Comparison of ENCODE assay signal across 8 cellular contexts in genomic region chr19:12884926-12885748, GRCh38. TPM values are rescaled to one million over a fixed set of nuclear protein-coding genes. Genes with fewer than 3 reads are reported as not detected.
DNase-seq lines count a peak whose midpoint lies in the region; ATAC-seq and TF ChIP-seq lines count a peak whose summit lies in the region.

No MANE protein-coding gene starts in this region.

- peaks cover 34% of the 10 kb centered on the region for H3K4me1 Mint-ChIP-seq in activated T-cell treated with anti-CD3 and anti-CD28 coated beads, Interleukin-2, amount 50 U/mL, for 24 hours (ENCODE audit: low read depth)

- H3K79me2 ChIP-seq in fibroblast of lung (ENCODE audit: control insufficient read depth, insufficient read depth, low read length), result no peaks in the 10 kb centered on the region
- no peaks in the 10 kb centered on the region for H3K79me2 ChIP-seq in neural cell (replicated peaks; ENCODE audit: insufficient read depth, low read length)

- no peaks in the 10 kb centered on the region for H3K27me3 Mint-ChIP-seq in activated T-cell treated with anti-CD3 and anti-CD28 coated beads, Interleukin-2, amount 50 U/mL, for 24 hours

- DNase-seq in AG20443 (ENCODE audit: low spot score) (peak; percentile 78), HEK293T (ENCODE audit: extremely low spot score) (peak; percentile 42), NOMO-1 treated with DMSO at 0.1 percent for 48 hours (lab: John Stamatoyannopoulos, UW; ENCODE audit: unreplicated experiment) (peak; percentile 58), fibroblast of lung (ENCODE audit: low read depth in 2 of 2) (peak; percentile 43 to 46), stomach (peak; percentile 95)
- peak; percentile 93 for DNase-seq in activated T-cell treated with anti-CD3 and anti-CD28 coated beads, Interleukin-2, amount 50 U/mL, for 24 hours

- H3K4me2 ChIP-seq in fibroblast of lung (ENCODE audit: extremely low read depth, insufficient read depth, low read length), result peak overlapping the region; percentile 25
- no peak overlapping the region for H3K4me2 ChIP-seq in neural cell (ENCODE audit: low read length)

- peak overlapping the region; percentile 86 for H3K27ac Mint-ChIP-seq in activated T-cell treated with anti-CD3 and anti-CD28 coated beads, Interleukin-2, amount 50 U/mL, for 24 hours

- H3K9me2 ChIP-seq in neural cell (ENCODE audit: insufficient read depth, low read length), result no peaks in the 10 kb centered on the region

- intact Hi-C loops in stomach (cut with DNase I; ENCODE audit: low total_unique reads), result loop anchor here (10.0 kb wide), 1 partner anchor 50 kb away; the partner anchor contains the start of genes CALR and FARSA

- peak overlapping the region; percentile 82 for H3K4me3 Mint-ChIP-seq in activated T-cell treated with anti-CD3 and anti-CD28 coated beads, Interleukin-2, amount 50 U/mL, for 24 hours

- H3K9me3 Mint-ChIP-seq in activated T-cell treated with anti-CD3 and anti-CD28 coated beads, Interleukin-2, amount 50 U/mL, for 24 hours, result peaks cover 2% of the 10 kb centered on the region

- H2AFZ ChIP-seq in fibroblast of lung (ENCODE audit: low read length) (no peak overlapping the region), neural cell (ENCODE audit: low read depth, low read length) (no peak overlapping the region)

- peaks cover 2% of the 10 kb centered on the region for H3K36me3 Mint-ChIP-seq in activated T-cell treated with anti-CD3 and anti-CD28 coated beads, Interleukin-2, amount 50 U/mL, for 24 hours (ENCODE audit: low read depth)

- ATAC-seq in HG02852 (IDR thresholded peaks at IDR 0.05; ENCODE audit: unreplicated experiment), result no peak

- TF ChIP-seq RAD21 in neural cell (conservative IDR thresholded peaks at IDR 0.05), result no peak

- H3K4me3 ChIP-seq in fibroblast of lung (replicated peaks in 1 of 4; ENCODE audit: control extremely low read depth in 1 of 4, insufficient read depth in 1 of 4, low read depth in 3 of 4, low read length in 4 of 4) (peak overlapping the region in 1 of 4 experiments; percentile 36), neural cell (ENCODE audit: low read length) (peak overlapping the region; percentile 67), stomach (peak overlapping the region; percentile 46 to 59 (median 53))

- 3 to 11% (median 4%) methylated on average over 28 to 73 of the region's 73 CpGs for WGBS in stomach, 5 donors

- no peaks in the 10 kb centered on the region for H3K36me3 ChIP-seq in fibroblast of lung (ENCODE audit: control insufficient read depth, insufficient read depth, low read length)
- no peaks in the 10 kb centered on the region for H3K36me3 ChIP-seq in neural cell (ENCODE audit: insufficient read depth, low read length)
- H3K36me3 ChIP-seq in stomach, result no peaks in the 10 kb centered on the region

- H3K9ac ChIP-seq in fibroblast of lung (ENCODE audit: insufficient read depth, low read length), result no peak overlapping the region
- H3K9ac ChIP-seq in neural cell (ENCODE audit: low read length), result peak overlapping the region; percentile 44

- CTCF ChIA-PET in HEK293T (lab: Yijun Ruan, JAX), result no interaction called here

- POLR2A ChIA-PET in HEK293T (lab: Yijun Ruan, JAX), result interaction anchor here (1.6 kb wide), 1 partner anchor 28 kb away, joined by 4 read pairs; no protein-coding TSS in a partner anchor

- H3K27me3 ChIP-seq in fibroblast of lung (ENCODE audit: control insufficient read depth, insufficient read depth, low read length), result peaks cover 20% of the 10 kb centered on the region
- H3K27me3 ChIP-seq in neural cell (ENCODE audit: insufficient read depth, low read depth, low read length), result peaks cover 57% of the 10 kb centered on the region
- H3K27me3 ChIP-seq in stomach, result peaks cover 0 to 26% (median 12%) of the 10 kb centered on the region in 3 donors

- no peaks in the 10 kb centered on the region for H3F3A ChIP-seq in neural cell (ENCODE audit: insufficient read depth, low read length, poor library complexity, severe bottlenecking)

- peak in 1 of 4 donors; percentile 17 for TF ChIP-seq POLR2A in stomach (IDR thresholded peaks at IDR 0.05)

- H3K27ac ChIP-seq in fibroblast of lung (ENCODE audit: insufficient read depth, low read length) (no peak overlapping the region), neural cell (ENCODE audit: low read length) (no peak overlapping the region), stomach (peak overlapping the region; percentile 57 to 74 (median 69))

- TF ChIP-seq EP300 in neural cell (conservative IDR thresholded peaks at IDR 0.05; ENCODE audit: poor library complexity, severe bottlenecking) (no peak), stomach (IDR thresholded peaks at IDR 0.05) (no peak)

- H3K9me3 ChIP-seq in fibroblast of lung (ENCODE audit: control insufficient read depth, insufficient read depth, low read depth, low read length) (no peaks in the 10 kb centered on the region), neural cell (ENCODE audit: low read length) (no peaks in the 10 kb centered on the region), stomach (peaks cover 0 to 16% (median 12%) of the 10 kb centered on the region in 4 donors)

- TF ChIP-seq CTCF in fibroblast of lung (conservative IDR thresholded peaks at IDR 0.05 in 1 of 2, IDR thresholded peaks at IDR 0.05 in 1 of 2; ENCODE audit: low read depth in 1 of 2, low read length in 2 of 2) (peak; percentile 45 to 48), neural cell (IDR thresholded peaks at IDR 0.05; ENCODE audit: poor library complexity, severe bottlenecking) (peak; percentile 63), stomach (IDR thresholded peaks at IDR 0.05) (peak in 5 of 7 experiments; percentile 34 to 71 (median 62))

- H3K4me1 ChIP-seq in fibroblast of lung (ENCODE audit: control insufficient read depth, extremely low read depth, insufficient read depth, low read length) (no peaks in the 10 kb centered on the region), stomach (peaks cover 24 to 44% (median 36%) of the 10 kb centered on the region in 4 donors)

- H4K20me1 ChIP-seq in fibroblast of lung (ENCODE audit: control insufficient read depth, extremely low read depth, insufficient read depth, low read length) (no peaks in the 10 kb centered on the region), neural cell (ENCODE audit: insufficient read depth) (no peaks in the 10 kb centered on the region)

TF ChIP-seq in HEK293T, 16 proteins besides CTCF, POLR2A, EP300 and RAD21:
- TF ChIP-seq L3MBTL2 (conservative IDR thresholded peaks at IDR 0.05) (peak; percentile 87), ELF4 (IDR thresholded peaks at IDR 0.05) (no peak), ARNT (IDR thresholded peaks at IDR 0.05) (no peak)
TF ChIP-seq in HEK293T: peak in this region for 1.

TF ChIP-seq in neural cell, 6 proteins besides CTCF, POLR2A, EP300 and RAD21 (continues in another document):
- no peak for TF ChIP-seq TAF1 (IDR thresholded peaks at IDR 0.05; ENCODE audit: low read depth)

RNA-seq across cellular contexts. Expression of gene KLF1, which starts 1.9 kb away (rescaled TPM):
- total RNA-seq in fibroblast of lung (under 0.01 TPM in 1 of 2 replicates, not detected in the other), stomach (under 1 TPM in 1 of 5 donors, not detected in 4; 0.18 TPM)
- polyA plus RNA-seq in fibroblast of lung (not detected in 2 replicates), neural cell (not detected in 2 replicates), stomach (under 1 TPM in 2 of 3 donors, not detected in 1; 0.05 to 0.19 TPM)
- polyA plus RNA-seq in fibroblast of lung (2012), result not detected in 2 replicates
- polyA minus RNA-seq in fibroblast of lung (ENCODE audit: low replicate concordance) (not detected in 2 replicates), neural cell (not detected in 2 replicates)

RNA-seq across cellular contexts. Expression of gene DNASE2, which starts 3.9 kb away (rescaled TPM):
- total RNA-seq in fibroblast of lung (23.4 and 26.6 TPM in 2 replicates), stomach (10 to 100 TPM; 11.9 to 53.1 (median 30.4) TPM)
- polyA plus RNA-seq in fibroblast of lung (24.1 and 25.1 TPM in 2 replicates), neural cell (0.59 TPM in 1 of 2 replicates, not detected in the other), stomach (10 to 100 TPM in 2 of 3 donors, 1 to 10 TPM in 1; 9.0 to 26.2 (median 20.3) TPM)
- polyA plus RNA-seq in fibroblast of lung (2012), result 25.7 and 26.9 TPM in 2 replicates
- polyA minus RNA-seq in fibroblast of lung (ENCODE audit: low replicate concordance) (22.5 and 28.2 TPM in 2 replicates), neural cell (0.35 and 1.2 TPM in 2 replicates)

RNA-seq across cellular contexts. Expression of gene GCDH, which starts 5.8 kb away (rescaled TPM):
- total RNA-seq in fibroblast of lung (11.8 and 18.0 TPM in 2 replicates), stomach (10 to 100 TPM in 4 of 5 donors, not detected in 1; 17.5 to 30.8 (median 23.9) TPM)
- polyA plus RNA-seq in fibroblast of lung (10.3 and 15.5 TPM in 2 replicates), neural cell (35.4 and 51.5 TPM in 2 replicates), stomach (10 to 100 TPM; 21.6 to 26.6 (median 24.0) TPM)
- polyA plus RNA-seq in fibroblast of lung (2012), result 11.1 and 17.6 TPM in 2 replicates
- polyA minus RNA-seq in fibroblast of lung (ENCODE audit: low replicate concordance) (9.9 and 29.3 TPM in 2 replicates), neural cell (31.3 and 32.4 TPM in 2 replicates)

RNA-seq across cellular contexts. Expression of gene SYCE2, which starts 34.0 kb away (rescaled TPM):
- total RNA-seq in fibroblast of lung, result not detected in 2 replicates
- polyA plus RNA-seq in fibroblast of lung, result 0.19 and 0.40 TPM in 2 replicates
- 0.31 and 0.50 TPM in 2 replicates for polyA plus RNA-seq in fibroblast of lung (2012)
- polyA minus RNA-seq in fibroblast of lung (ENCODE audit: low replicate concordance), result not detected in 2 replicates
- polyA plus RNA-seq in neural cell, result 1.5 and 1.6 TPM in 2 replicates
- polyA minus RNA-seq in neural cell, result not detected in 2 replicates
- total RNA-seq in stomach, result not detected
- under 1 TPM in 1 of 3 donors, not detected in 2; 0.23 TPM for polyA plus RNA-seq in stomach

RNA-seq across cellular contexts. Expression of gene MAST1, which starts 46.8 kb away (rescaled TPM):
- total RNA-seq in fibroblast of lung (0.26 and 1.3 TPM in 2 replicates), stomach (10 to 100 TPM in 1 of 5 donors, 1 to 10 TPM in 3, not detected in 1; 1.3 to 33.9 (median 5.9) TPM)
- polyA plus RNA-seq in fibroblast of lung (0.20 and 0.30 TPM in 2 replicates), neural cell (65.0 and 105 TPM in 2 replicates), stomach (1 to 10 TPM in 1 of 3 donors, under 1 TPM in 2; 0.43 to 1.1 (median 0.56) TPM)
- 0.21 and 0.39 TPM in 2 replicates for polyA plus RNA-seq in fibroblast of lung (2012)
- polyA minus RNA-seq in fibroblast of lung (ENCODE audit: low replicate concordance) (5.1 TPM in 1 of 2 replicates, not detected in the other), neural cell (79.9 and 80.7 TPM in 2 replicates)

Comparison
In these comparisons a context has a peak if more than half of its experiments do, and no peak if none do; other contexts are left out.
1. DNase-seq: peak in every context shown above with its lines; median percentile 95 in stomach; 93 in activated T-cell treated with anti-CD3 and anti-CD28 coated beads, Interleukin-2, amount 50 U/mL, for 24 hours; 78 in AG20443; 58 in NOMO-1 treated with DMSO at 0.1 percent for 48 hours; 44 in fibroblast of lung; 42 in HEK293T.
2. H3K27ac ChIP-seq: peak in stomach (5 of 5); none in fibroblast of lung (single experiment) and neural cell (single experiment).
3. Peak in every context shown above with its lines, with median percentiles within 50 percentile points of each other: CTCF ChIP-seq.